Comparison of ENCODE assay signal across 10 cellular contexts in genomic region chr6:128478230-128479047, GRCh38. TPM values are rescaled to one million over a fixed set of nuclear protein-coding genes. Genes with fewer than 3 reads are reported as not detected.
A peak's percentile ranks its signal among the peaks of the same experiment; 100 is the strongest.
DNase-seq lines count a peak whose midpoint lies in the region; ATAC-seq lines count a peak whose summit lies in the region.
"Had no signal": no experiment of that assay in that cellular context is flagged by ENCODE, and none has a peak within 500 bp of the region (broad histone marks: within the 10 kb centered on the region; RNA-seq: fewer than 3 reads in every experiment).

No MANE protein-coding gene starts in this region.

- H3K4me3 ChIP-seq in subcutaneous abdominal adipose tissue (ENCODE audit: low read depth in 1 of 5, low read length in 5 of 5), result peak overlapping the region in 4 of 5 donors; percentile 10 to 63 (median 42)
- H3K4me3 ChIP-seq in MG63, result no peak overlapping the region

- H3K27me3 ChIP-seq in layer of hippocampus (ENCODE audit: control insufficient read depth, insufficient read depth, low read length) (no peaks in the 10 kb centered on the region), subcutaneous abdominal adipose tissue (ENCODE audit: control insufficient read depth in 5 of 5, insufficient read depth in 4 of 5, low read length in 5 of 5) (no peaks in the 10 kb centered on the region), MG63 (no peaks in the 10 kb centered on the region)

- ATAC-seq in activated CD8-positive, alpha-beta T cell treated with anti-CD3 and anti-CD28 coated beads, Interleukin-2, amount 10 ng/mL, durations not matched to agents 7 days and 5 days, result peak; percentile 39
- ATAC-seq in HG03135 (IDR thresholded peaks at IDR 0.05; ENCODE audit: unreplicated experiment), result no peak

- H3K4me1 Mint-ChIP-seq in activated CD4-positive, alpha-beta T cell treated with anti-CD3 and anti-CD28 coated beads, Interleukin-2, amount 10 ng/mL, durations not matched to agents 24 days and 14 days, result peaks cover 5% of the 10 kb centered on the region
- peaks cover 6% of the 10 kb centered on the region for H3K4me1 Mint-ChIP-seq in activated CD8-positive, alpha-beta T cell treated with anti-CD3 and anti-CD28 coated beads, Interleukin-2, amount 10 ng/mL, durations not matched to agents 7 days and 5 days (ENCODE audit: low read depth)

- H3K4me1 ChIP-seq in subcutaneous abdominal adipose tissue (ENCODE audit: control insufficient read depth in 5 of 5, insufficient read depth in 5 of 5, low read length in 5 of 5), result peaks cover 0 to 21% (median 0%) of the 10 kb centered on the region in 5 donors

- H3K9me3 ChIP-seq in subcutaneous abdominal adipose tissue (ENCODE audit: control insufficient read depth in 5 of 5, low read length in 5 of 5) (no peaks in the 10 kb centered on the region), MG63 (no peaks in the 10 kb centered on the region)

- H3K27ac Mint-ChIP-seq in activated CD4-positive, alpha-beta T cell treated with anti-CD3 and anti-CD28 coated beads, Interleukin-2, amount 10 ng/mL, durations not matched to agents 24 days and 14 days, result no peak overlapping the region
- peak overlapping the region; percentile 75 for H3K27ac Mint-ChIP-seq in activated CD8-positive, alpha-beta T cell treated with anti-CD3 and anti-CD28 coated beads, Interleukin-2, amount 10 ng/mL, durations not matched to agents 7 days and 5 days

- H3K36me3 ChIP-seq in subcutaneous abdominal adipose tissue (ENCODE audit: control insufficient read depth in 5 of 5, insufficient read depth in 5 of 5, low read length in 5 of 5) (no peaks in the 10 kb centered on the region), MG63 (no peaks in the 10 kb centered on the region)

- no peak for DNase-seq in activated CD4-positive, alpha-beta T cell treated with anti-CD3 and anti-CD28 coated beads, Interleukin-2, amount 10 ng/mL, durations not matched to agents 24 days and 14 days
- no peak for DNase-seq in activated CD4-positive, alpha-beta T cell treated with anti-CD3 and anti-CD28 coated beads, Interleukin-2, amount 50 U/mL, for 1 hour
- DNase-seq in activated CD8-positive, alpha-beta T cell treated with anti-CD3 and anti-CD28 coated beads, Interleukin-2, amount 10 ng/mL, durations not matched to agents 7 days and 5 days, result no peak
- DNase-seq in MG63 (no peak), kidney glomerular epithelial cell (lab: John Stamatoyannopoulos, UW) (no peak)
- DNase-seq: hypothalamus, NCI-H510A treated with DMSO at 0.1 percent for 48 hours had no signal

- H3K4me3 Mint-ChIP-seq in activated CD4-positive, alpha-beta T cell treated with anti-CD3 and anti-CD28 coated beads, Interleukin-2, amount 10 ng/mL, durations not matched to agents 24 days and 14 days, result peak overlapping the region; percentile 73
- peak overlapping the region; percentile 63 for H3K4me3 Mint-ChIP-seq in activated CD8-positive, alpha-beta T cell treated with anti-CD3 and anti-CD28 coated beads, Interleukin-2, amount 10 ng/mL, durations not matched to agents 7 days and 5 days

- no peaks in the 10 kb centered on the region for H3K36me3 Mint-ChIP-seq in activated CD4-positive, alpha-beta T cell treated with anti-CD3 and anti-CD28 coated beads, Interleukin-2, amount 10 ng/mL, durations not matched to agents 24 days and 14 days (ENCODE audit: low read depth)
- H3K36me3 Mint-ChIP-seq in activated CD8-positive, alpha-beta T cell treated with anti-CD3 and anti-CD28 coated beads, Interleukin-2, amount 10 ng/mL, durations not matched to agents 7 days and 5 days (ENCODE audit: low read depth), result no peaks in the 10 kb centered on the region

- intact Hi-C loops in activated CD4-positive, alpha-beta T cell treated with anti-CD3 and anti-CD28 coated beads, Interleukin-2, amount 10 ng/mL, durations not matched to agents 24 days and 14 days (cut with micrococcal nuclease), result no loop called here

- peak overlapping the region in 1 of 5 donors; percentile 49 for H3K9ac ChIP-seq in subcutaneous abdominal adipose tissue (ENCODE audit: low read length in 5 of 5)

- POLR2A ChIA-PET in activated CD8-positive, alpha-beta T cell treated with anti-CD3 and anti-CD28 coated beads, Interleukin-2, amount 10 ng/mL, durations not matched to agents 7 days and 5 days (lab: Charles Lee), result no interaction called here

- peaks cover 4% of the 10 kb centered on the region for H3K9me3 Mint-ChIP-seq in activated CD4-positive, alpha-beta T cell treated with anti-CD3 and anti-CD28 coated beads, Interleukin-2, amount 10 ng/mL, durations not matched to agents 24 days and 14 days
- no peaks in the 10 kb centered on the region for H3K9me3 Mint-ChIP-seq in activated CD8-positive, alpha-beta T cell treated with anti-CD3 and anti-CD28 coated beads, Interleukin-2, amount 10 ng/mL, durations not matched to agents 7 days and 5 days (ENCODE audit: insufficient read depth)

- CTCF ChIA-PET in activated CD8-positive, alpha-beta T cell treated with anti-CD3 and anti-CD28 coated beads, Interleukin-2, amount 10 ng/mL, durations not matched to agents 7 days and 5 days (lab: Charles Lee), result no interaction called here

- no peaks in the 10 kb centered on the region for H3K27me3 Mint-ChIP-seq in activated CD4-positive, alpha-beta T cell treated with anti-CD3 and anti-CD28 coated beads, Interleukin-2, amount 10 ng/mL, durations not matched to agents 24 days and 14 days
- no peaks in the 10 kb centered on the region for H3K27me3 Mint-ChIP-seq in activated CD8-positive, alpha-beta T cell treated with anti-CD3 and anti-CD28 coated beads, Interleukin-2, amount 10 ng/mL, durations not matched to agents 7 days and 5 days (ENCODE audit: low read depth)

- H3K27ac ChIP-seq in layer of hippocampus (ENCODE audit: low read depth, low read length), result peak overlapping the region; percentile 53
- H3K27ac ChIP-seq in subcutaneous abdominal adipose tissue (ENCODE audit: low read depth, low read length), result no peak overlapping the region

RNA-seq across cellular contexts. Expression of gene PTPRK, which starts 42.0 kb away (rescaled TPM):
- 3.6 and 5.4 TPM in 2 replicates for total RNA-seq in activated CD4-positive, alpha-beta T cell treated with anti-CD3 and anti-CD28 coated beads, Interleukin-2, amount 10 ng/mL, durations not matched to agents 24 days and 14 days
- 1 to 10 TPM; 3.1 to 3.6 TPM for total RNA-seq in activated CD8-positive, alpha-beta T cell treated with anti-CD3 and anti-CD28 coated beads, Interleukin-2, amount 10 ng/mL, durations not matched to agents 7 days and 5 days
- total RNA-seq in MG63 (2014; rRNA removed; shearing (Covaris generic); ENCODE audit: low replicate concordance), result 9.7 and 33.7 TPM in 2 replicates
